1 cellular context compared by ENCODE assay signal in genomic region chr6:6022841-6023240, GRCh38. TPM values are rescaled to one million over a fixed set of nuclear protein-coding genes. Genes with fewer than 3 reads are reported as not detected.
"Had no signal": no experiment of that assay in that cellular context is flagged by ENCODE, and none has a peak within 500 bp of the region (broad histone marks: within the 10 kb centered on the region; RNA-seq: fewer than 3 reads in every experiment).

No MANE protein-coding gene starts in this region.

RNA-seq across cellular contexts. Expression of gene NRN1, which starts 16.1 kb away (rescaled TPM):
- total RNA-seq: G401 had no signal
